9 cellular contexts compared by ENCODE assay signal in genomic region chr12:108109954-108110353, GRCh38. TPM values are rescaled to one million over a fixed set of nuclear protein-coding genes. Genes with fewer than 3 reads are reported as not detected.
"Had no signal": no experiment of that assay in that cellular context is flagged by ENCODE, and none has a peak within 500 bp of the region (broad histone marks: within the 10 kb centered on the region; RNA-seq: fewer than 3 reads in every experiment).

No MANE protein-coding gene starts in this region.

- H3K9me3 Mint-ChIP-seq: GM23338, H9 had no signal

- H3K4me3 ChIP-seq: GM23338 had no signal

- DNase-seq: H9, HCEC 1CT, IMR-90, KBM-7 had no signal

- H2AFZ ChIP-seq: GM23338 had no signal

- H3K4me3 Mint-ChIP-seq: GM23338, H9 had no signal

- H3K4me2 ChIP-seq: GM23338 had no signal

- ATAC-seq: GM23338 had no signal

- H3K27ac Mint-ChIP-seq: GM23338, H9 had no signal

- FAIRE-seq: H1, H54, HTR-8/SVneo had no signal

RNA-seq across cellular contexts. Expression of gene WSCD2, which starts 19.1 kb away (rescaled TPM):
- total RNA-seq: HT-29, IMR-90 had no signal
- polyA plus RNA-seq: IMR-90 had no signal
